15 cellular contexts compared by ENCODE assay signal in genomic region chr1:39151267-39151666, GRCh38.
"Had no signal": no experiment of that assay in that cellular context is flagged by ENCODE, and none has a peak within 500 bp of the region (broad histone marks: within the 10 kb centered on the region; RNA-seq: fewer than 3 reads in every experiment).

No MANE protein-coding gene starts in this region.

- H3K4me2 ChIP-seq: hepatocyte had no signal

- DNase-seq: activated CD4-positive, alpha-beta T cell treated with anti-CD3 and anti-CD28 coated beads for 4 hours; activated CD8-positive, alpha-beta memory T cell treated with anti-CD3 and anti-CD28 coated beads, Interleukin-2, amount 50 U/mL, for 4 hours; activated CD8-positive, alpha-beta T cell treated with anti-CD3 and anti-CD28 coated beads for 36 hours; activated naive CD4-positive, alpha-beta T cell; activated T-cell treated with anti-CD3 and anti-CD28 coated beads, Interleukin-2, amount 50 U/mL, for 72 hours; caudate nucleus; effector CD8-positive, alpha-beta T cell; naive B cell; right cardiac atrium; small intestine; T-helper 9 cell had no signal

- H3K27ac ChIP-seq: coronary artery, hepatocyte, tibial nerve, VCaP had no signal

- H3K9me3 Mint-ChIP-seq: activated CD8-positive, alpha-beta T cell treated with anti-CD3 and anti-CD28 coated beads for 36 hours; activated T-cell treated with anti-CD3 and anti-CD28 coated beads, Interleukin-2, amount 50 U/mL, for 72 hours had no signal

- H3K27me3 ChIP-seq: hepatocyte had no signal

- H3K27ac Mint-ChIP-seq: activated CD8-positive, alpha-beta T cell treated with anti-CD3 and anti-CD28 coated beads for 36 hours; activated T-cell treated with anti-CD3 and anti-CD28 coated beads, Interleukin-2, amount 50 U/mL, for 72 hours; naive B cell had no signal

- H3K4me3 ChIP-seq: coronary artery, hepatocyte, tibial nerve had no signal

- H3K4me3 Mint-ChIP-seq: activated CD8-positive, alpha-beta T cell treated with anti-CD3 and anti-CD28 coated beads for 36 hours; activated T-cell treated with anti-CD3 and anti-CD28 coated beads, Interleukin-2, amount 50 U/mL, for 72 hours had no signal

- H3K36me3 ChIP-seq: tibial nerve had no signal

- H2AFZ ChIP-seq: hepatocyte had no signal

- H3K9me3 ChIP-seq: tibial nerve had no signal
